In the genomic region with DNA sequence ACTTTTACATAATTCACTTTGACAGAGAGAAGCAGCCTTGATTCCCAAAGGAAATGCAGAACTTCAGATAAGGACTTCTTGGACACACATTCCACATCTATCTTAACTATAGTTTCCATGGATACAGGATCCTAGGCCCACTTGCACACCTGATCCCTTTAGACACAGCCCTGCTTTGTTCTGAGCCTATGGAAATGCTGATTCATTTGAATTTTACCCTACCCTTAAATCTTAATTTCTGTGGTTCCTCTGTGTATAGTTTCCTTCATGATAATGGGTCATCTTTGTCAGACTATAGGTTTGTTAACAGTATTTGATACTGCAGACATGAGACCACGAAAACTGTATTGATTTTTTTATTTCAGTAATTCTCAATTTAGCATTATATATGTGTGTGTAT, we compare ENCODE assay signal across 18 cellular contexts.
DNase-seq lines count a peak whose midpoint lies in the region; ATAC-seq and TF ChIP-seq lines count a peak whose summit lies in the region.
"Had no signal": no experiment of that assay in that cellular context is flagged by ENCODE, and none has a peak within 500 bp of the region (broad histone marks: within the 10 kb centered on the region; RNA-seq: fewer than 3 reads in every experiment).

No MANE protein-coding gene starts in this region.

- H3K4me3 Mint-ChIP-seq in activated T-cell treated with anti-CD3 and anti-CD28 coated beads, Interleukin-2, amount 50 U/mL, for 72 hours: no peak overlapping the region
- no peak overlapping the region for H3K4me3 Mint-ChIP-seq in activated T-helper 1 cell treated with anti-CD3 and anti-CD28 coated beads, Interleukin-12 subunit alpha, Interleukin-12 subunit beta, Interleukin-2, Interleukin-4 antibody, amounts not matched to agents 30 ng/mL and 10 ng/mL and 1 ng/mL, durations not matched to agents 14 hours and 24 hours and 36 hours

- no peak overlapping the region for H3K9ac ChIP-seq in colonic mucosa (ENCODE audit: low read depth in 2 of 2, low read length in 2 of 2)
- H3K9ac ChIP-seq: KMS-11 had no signal

- no peaks in the 10 kb centered on the region for H3K27me3 Mint-ChIP-seq in activated T-cell treated with anti-CD3 and anti-CD28 coated beads, Interleukin-2, amount 50 U/mL, for 72 hours (ENCODE audit: low read depth)
- H3K27me3 Mint-ChIP-seq in activated T-helper 1 cell treated with anti-CD3 and anti-CD28 coated beads, Interleukin-12 subunit alpha, Interleukin-12 subunit beta, Interleukin-2, Interleukin-4 antibody, amounts not matched to agents 30 ng/mL and 10 ng/mL and 1 ng/mL, durations not matched to agents 14 hours and 24 hours and 36 hours (ENCODE audit: insufficient read depth): no peaks in the 10 kb centered on the region

- H3K27ac ChIP-seq in colonic mucosa (peak overlapping the region; percentile 1), neutrophil (peak overlapping the region; percentile 76)
- H3K27ac ChIP-seq: KMS-11 had no signal

- H3K9me3 Mint-ChIP-seq in activated T-cell treated with anti-CD3 and anti-CD28 coated beads, Interleukin-2, amount 50 U/mL, for 72 hours: no peaks in the 10 kb centered on the region
- H3K9me3 Mint-ChIP-seq in activated T-helper 1 cell treated with anti-CD3 and anti-CD28 coated beads, Interleukin-12 subunit alpha, Interleukin-12 subunit beta, Interleukin-2, Interleukin-4 antibody, amounts not matched to agents 30 ng/mL and 10 ng/mL and 1 ng/mL, durations not matched to agents 14 hours and 24 hours and 36 hours: no peaks in the 10 kb centered on the region

- peaks cover 0 to 14% of the 10 kb centered on the region in 2 donors for H3K36me3 Mint-ChIP-seq in activated T-cell treated with anti-CD3 and anti-CD28 coated beads, Interleukin-2, amount 50 U/mL, for 72 hours (ENCODE audit: insufficient read depth in 2 of 2)
- H3K36me3 Mint-ChIP-seq in activated T-helper 1 cell treated with anti-CD3 and anti-CD28 coated beads, Interleukin-12 subunit alpha, Interleukin-12 subunit beta, Interleukin-2, Interleukin-4 antibody, amounts not matched to agents 30 ng/mL and 10 ng/mL and 1 ng/mL, durations not matched to agents 14 hours and 24 hours and 36 hours (ENCODE audit: low read depth): peaks cover 17% of the 10 kb centered on the region

- H3K4me1 ChIP-seq in colonic mucosa (no peaks in the 10 kb centered on the region), neutrophil (ENCODE audit: control insufficient read depth in 1 of 2, insufficient read depth in 1 of 2, low read depth in 1 of 2, low read length in 1 of 2) (peaks cover 19 to 23% of the 10 kb centered on the region in 2 experiments)

- no peak for ATAC-seq in activated T-cell treated with anti-CD3 and anti-CD28 coated beads, Interleukin-2, amount 50 U/mL, for 72 hours (replicated peaks in 1 of 2)
- ATAC-seq in HG03432 (IDR thresholded peaks at IDR 0.05; ENCODE audit: unreplicated experiment): peak; percentile 4

- H3K9me3 ChIP-seq in colonic mucosa (no peaks in the 10 kb centered on the region), neutrophil (no peaks in the 10 kb centered on the region)

- intact Hi-C loops in colonic mucosa (cut with DNase I): no loop called here
- intact Hi-C loops in activated T-helper 1 cell treated with anti-CD3 and anti-CD28 coated beads, Interleukin-12 subunit alpha, Interleukin-12 subunit beta, Interleukin-2, Interleukin-4 antibody, amounts not matched to agents 30 ng/mL and 10 ng/mL and 1 ng/mL, durations not matched to agents 14 hours and 24 hours and 36 hours (cut with micrococcal nuclease): no loop called here

- DNase-seq in activated T-cell treated with anti-CD3 and anti-CD28 coated beads, Interleukin-2, amount 50 U/mL, for 72 hours: no peak
- no peak for DNase-seq in activated T-cell treated with anti-CD3 and anti-CD28 coated beads, Interleukin-2, amount 50 U/mL, for 1 hour
- DNase-seq in colonic mucosa: no peak
- no peak for DNase-seq in NCI-H1092 (lab: John Stamatoyannopoulos, UW)
- DNase-seq in NCI-H2227 treated with DMSO at 0.1 percent for 48 hours (lab: John Stamatoyannopoulos, UW): no peak
- no peak for DNase-seq in activated T-helper 1 cell treated with anti-CD3 and anti-CD28 coated beads, Interleukin-12 subunit alpha, Interleukin-12 subunit beta, Interleukin-2, Interleukin-4 antibody, amounts not matched to agents 30 ng/mL and 10 ng/mL and 1 ng/mL, durations not matched to agents 14 hours and 24 hours and 36 hours (ENCODE audit: low spot score)
- DNase-seq: activated CD4-positive, alpha-beta T cell treated with anti-CD3 and anti-CD28 coated beads for 48 hours; activated T-cell treated with anti-CD3 and anti-CD28 coated beads, Interleukin-2, amount 50 U/mL, for 48 hours; DND-41; erythroblast; mesendoderm; NCI-H1048; NCI-H2081 treated with DMSO at 0.1 percent for 48 hours; NCI-H526 treated with DMSO at 0.1 percent for 48 hours; SW 1271 had no signal

- H3K4me1 Mint-ChIP-seq in activated T-cell treated with anti-CD3 and anti-CD28 coated beads, Interleukin-2, amount 50 U/mL, for 72 hours (ENCODE audit: low read depth): peaks cover 27% of the 10 kb centered on the region
- peaks cover 9% of the 10 kb centered on the region for H3K4me1 Mint-ChIP-seq in activated T-helper 1 cell treated with anti-CD3 and anti-CD28 coated beads, Interleukin-12 subunit alpha, Interleukin-12 subunit beta, Interleukin-2, Interleukin-4 antibody, amounts not matched to agents 30 ng/mL and 10 ng/mL and 1 ng/mL, durations not matched to agents 14 hours and 24 hours and 36 hours (ENCODE audit: low read depth)

- H3K36me3 ChIP-seq in colonic mucosa (no peaks in the 10 kb centered on the region), neutrophil (peaks cover 50% of the 10 kb centered on the region)

- H3K27me3 ChIP-seq in colonic mucosa: no peaks in the 10 kb centered on the region
- no peaks in the 10 kb centered on the region for H3K27me3 ChIP-seq in neutrophil

- H3K4me3 ChIP-seq in colonic mucosa (no peak overlapping the region), neutrophil (ENCODE audit: low read depth in 1 of 2, low read length in 1 of 2) (no peak overlapping the region)

- peak overlapping the region; percentile 70 for H3K27ac Mint-ChIP-seq in activated T-cell treated with anti-CD3 and anti-CD28 coated beads, Interleukin-2, amount 50 U/mL, for 72 hours
- no peak overlapping the region for H3K27ac Mint-ChIP-seq in activated T-helper 1 cell treated with anti-CD3 and anti-CD28 coated beads, Interleukin-12 subunit alpha, Interleukin-12 subunit beta, Interleukin-2, Interleukin-4 antibody, amounts not matched to agents 30 ng/mL and 10 ng/mL and 1 ng/mL, durations not matched to agents 14 hours and 24 hours and 36 hours

- TF ChIP-seq CTCF in colonic mucosa (IDR thresholded peaks at IDR 0.05) (no peak), neutrophil (IDR thresholded peaks at IDR 0.05) (no peak)
